ENCODE assay signal across 1 cellular context in the genomic region with DNA sequence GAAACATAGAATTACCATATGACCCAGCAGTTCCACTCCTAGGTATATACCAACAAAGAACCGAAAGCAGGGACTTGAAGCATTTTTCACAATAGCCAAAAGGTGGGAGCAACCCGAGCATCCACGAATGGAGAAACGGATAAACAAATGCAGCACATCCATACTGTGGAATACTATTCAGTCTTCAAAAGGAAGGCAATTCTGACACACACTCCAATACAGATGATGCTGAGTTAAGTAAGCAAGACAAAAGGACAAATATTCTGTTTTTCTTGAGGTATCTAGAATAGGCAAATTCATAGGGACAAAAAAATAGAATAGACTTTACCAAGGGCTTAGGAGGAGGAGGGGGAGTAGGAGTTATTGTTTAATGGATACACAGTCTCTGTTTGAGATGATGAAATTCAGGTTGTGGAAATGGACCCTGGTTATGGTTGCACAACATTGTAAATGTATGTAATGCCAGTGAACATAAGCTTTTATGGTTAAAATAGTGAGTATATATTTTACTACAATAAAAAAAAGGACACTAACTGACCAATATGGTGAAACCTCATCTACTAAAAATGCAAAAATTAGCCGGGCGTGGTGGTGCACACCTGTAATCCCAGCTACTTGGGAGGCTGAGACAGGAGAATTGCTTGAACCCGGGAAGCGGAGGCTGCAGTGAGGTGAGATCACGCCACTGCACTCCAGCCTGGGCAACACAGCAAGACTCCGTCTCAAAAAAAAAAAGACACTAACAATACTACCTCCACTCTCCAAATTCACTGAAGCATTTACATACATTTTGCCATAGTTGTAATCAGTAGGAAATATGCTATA.
TF ChIP-seq lines count a peak whose summit lies in the region.

No MANE protein-coding gene starts in this region.

TF ChIP-seq in HepG2, 621 proteins besides CTCF, POLR2A, EP300 and RAD21 (continued from another document):
- TF ChIP-seq, protein P1, sequence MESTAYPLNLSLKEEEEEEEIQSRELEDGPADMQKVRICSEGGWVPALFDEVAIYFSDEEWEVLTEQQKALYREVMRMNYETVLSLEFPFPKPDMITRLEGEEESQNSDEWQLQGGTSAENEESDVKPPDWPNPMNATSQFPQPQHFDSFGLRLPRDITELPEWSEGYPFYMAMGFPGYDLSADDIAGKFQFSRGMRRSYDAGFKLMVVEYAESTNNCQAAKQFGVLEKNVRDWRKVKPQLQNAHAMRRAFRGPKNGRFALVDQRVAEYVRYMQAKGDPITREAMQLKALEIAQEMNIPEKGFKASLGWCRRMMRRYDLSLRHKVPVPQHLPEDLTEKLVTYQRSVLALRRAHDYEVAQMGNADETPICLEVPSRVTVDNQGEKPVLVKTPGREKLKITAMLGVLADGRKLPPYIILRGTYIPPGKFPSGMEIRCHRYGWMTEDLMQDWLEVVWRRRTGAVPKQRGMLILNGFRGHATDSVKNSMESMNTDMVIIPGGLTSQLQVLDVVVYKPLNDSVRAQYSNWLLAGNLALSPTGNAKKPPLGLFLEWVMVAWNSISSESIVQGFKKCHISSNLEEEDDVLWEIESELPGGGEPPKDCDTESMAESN (CRISPR knock-in tag; conservative IDR thresholded peaks at IDR 0.05), result 0 out of 2 replicates have a peak, but pooled peaks have one; percentile 49
- TF ChIP-seq, protein P2, sequence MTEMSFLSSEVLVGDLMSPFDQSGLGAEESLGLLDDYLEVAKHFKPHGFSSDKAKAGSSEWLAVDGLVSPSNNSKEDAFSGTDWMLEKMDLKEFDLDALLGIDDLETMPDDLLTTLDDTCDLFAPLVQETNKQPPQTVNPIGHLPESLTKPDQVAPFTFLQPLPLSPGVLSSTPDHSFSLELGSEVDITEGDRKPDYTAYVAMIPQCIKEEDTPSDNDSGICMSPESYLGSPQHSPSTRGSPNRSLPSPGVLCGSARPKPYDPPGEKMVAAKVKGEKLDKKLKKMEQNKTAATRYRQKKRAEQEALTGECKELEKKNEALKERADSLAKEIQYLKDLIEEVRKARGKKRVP (CRISPR knock-in tag; IDR thresholded peaks at IDR 0.05), result peak in 1 of 2 experiments; percentile 85; a peak in 2 of 4 replicates
- TF ChIP-seq NFATC3 (CRISPR knock-in tag; IDR thresholded peaks at IDR 0.05), result no peak
- TF ChIP-seq ZNF746 (CRISPR knock-in tag; IDR thresholded peaks at IDR 0.05), result no peak
- no peak for TF ChIP-seq ZFP37 (CRISPR knock-in tag; IDR thresholded peaks at IDR 0.05; ENCODE audit: borderline replicate concordance)
- no peak for TF ChIP-seq ZNF83 (CRISPR knock-in tag; IDR thresholded peaks at IDR 0.05; ENCODE audit: borderline replicate concordance)
- TF ChIP-seq, protein P3, sequence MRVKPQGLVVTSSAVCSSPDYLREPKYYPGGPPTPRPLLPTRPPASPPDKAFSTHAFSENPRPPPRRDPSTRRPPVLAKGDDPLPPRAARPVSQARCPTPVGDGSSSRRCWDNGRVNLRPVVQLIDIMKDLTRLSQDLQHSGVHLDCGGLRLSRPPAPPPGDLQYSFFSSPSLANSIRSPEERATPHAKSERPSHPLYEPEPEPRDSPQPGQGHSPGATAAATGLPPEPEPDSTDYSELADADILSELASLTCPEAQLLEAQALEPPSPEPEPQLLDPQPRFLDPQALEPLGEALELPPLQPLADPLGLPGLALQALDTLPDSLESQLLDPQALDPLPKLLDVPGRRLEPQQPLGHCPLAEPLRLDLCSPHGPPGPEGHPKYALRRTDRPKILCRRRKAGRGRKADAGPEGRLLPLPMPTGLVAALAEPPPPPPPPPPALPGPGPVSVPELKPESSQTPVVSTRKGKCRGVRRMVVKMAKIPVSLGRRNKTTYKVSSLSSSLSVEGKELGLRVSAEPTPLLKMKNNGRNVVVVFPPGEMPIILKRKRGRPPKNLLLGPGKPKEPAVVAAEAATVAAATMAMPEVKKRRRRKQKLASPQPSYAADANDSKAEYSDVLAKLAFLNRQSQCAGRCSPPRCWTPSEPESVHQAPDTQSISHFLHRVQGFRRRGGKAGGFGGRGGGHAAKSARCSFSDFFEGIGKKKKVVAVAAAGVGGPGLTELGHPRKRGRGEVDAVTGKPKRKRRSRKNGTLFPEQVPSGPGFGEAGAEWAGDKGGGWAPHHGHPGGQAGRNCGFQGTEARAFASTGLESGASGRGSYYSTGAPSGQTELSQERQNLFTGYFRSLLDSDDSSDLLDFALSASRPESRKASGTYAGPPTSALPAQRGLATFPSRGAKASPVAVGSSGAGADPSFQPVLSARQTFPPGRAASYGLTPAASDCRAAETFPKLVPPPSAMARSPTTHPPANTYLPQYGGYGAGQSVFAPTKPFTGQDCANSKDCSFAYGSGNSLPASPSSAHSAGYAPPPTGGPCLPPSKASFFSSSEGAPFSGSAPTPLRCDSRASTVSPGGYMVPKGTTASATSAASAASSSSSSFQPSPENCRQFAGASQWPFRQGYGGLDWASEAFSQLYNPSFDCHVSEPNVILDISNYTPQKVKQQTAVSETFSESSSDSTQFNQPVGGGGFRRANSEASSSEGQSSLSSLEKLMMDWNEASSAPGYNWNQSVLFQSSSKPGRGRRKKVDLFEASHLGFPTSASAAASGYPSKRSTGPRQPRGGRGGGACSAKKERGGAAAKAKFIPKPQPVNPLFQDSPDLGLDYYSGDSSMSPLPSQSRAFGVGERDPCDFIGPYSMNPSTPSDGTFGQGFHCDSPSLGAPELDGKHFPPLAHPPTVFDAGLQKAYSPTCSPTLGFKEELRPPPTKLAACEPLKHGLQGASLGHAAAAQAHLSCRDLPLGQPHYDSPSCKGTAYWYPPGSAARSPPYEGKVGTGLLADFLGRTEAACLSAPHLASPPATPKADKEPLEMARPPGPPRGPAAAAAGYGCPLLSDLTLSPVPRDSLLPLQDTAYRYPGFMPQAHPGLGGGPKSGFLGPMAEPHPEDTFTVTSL (CRISPR knock-in tag; IDR thresholded peaks at IDR 0.05; ENCODE audit: borderline replicate concordance), result peak; percentile 57; the same call in 1 of the 2 replicates
- no peak for TF ChIP-seq DR1 (CRISPR knock-in tag; IDR thresholded peaks at IDR 0.05)
- no peak for TF ChIP-seq CC2D1A (CRISPR knock-in tag; IDR thresholded peaks at IDR 0.05)
- TF ChIP-seq, protein P4, sequence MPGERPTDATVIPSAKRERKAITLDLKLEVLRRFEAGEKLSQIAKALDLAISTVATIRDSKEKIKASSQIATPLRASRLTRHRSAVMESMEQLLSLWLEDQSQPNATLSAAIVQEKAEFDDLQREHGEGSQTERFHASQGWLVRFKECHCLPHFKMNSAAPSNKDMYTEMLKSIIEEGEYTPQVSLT (CRISPR knock-in tag; IDR thresholded peaks at IDR 0.05; ENCODE audit: borderline replicate concordance, low read depth), result no peak
- TF ChIP-seq GFI1 (CRISPR knock-in tag; IDR thresholded peaks at IDR 0.05; ENCODE audit: borderline replicate concordance), result no peak
- TF ChIP-seq KMT2A (CRISPR knock-in tag; IDR thresholded peaks at IDR 0.05), result no peak
- peak in 1 of 2 experiments; percentile 48; a peak in 1 of 4 replicates for TF ChIP-seq KLF16 (CRISPR knock-in tag; IDR thresholded peaks at IDR 0.05)
- TF ChIP-seq, protein P5, sequence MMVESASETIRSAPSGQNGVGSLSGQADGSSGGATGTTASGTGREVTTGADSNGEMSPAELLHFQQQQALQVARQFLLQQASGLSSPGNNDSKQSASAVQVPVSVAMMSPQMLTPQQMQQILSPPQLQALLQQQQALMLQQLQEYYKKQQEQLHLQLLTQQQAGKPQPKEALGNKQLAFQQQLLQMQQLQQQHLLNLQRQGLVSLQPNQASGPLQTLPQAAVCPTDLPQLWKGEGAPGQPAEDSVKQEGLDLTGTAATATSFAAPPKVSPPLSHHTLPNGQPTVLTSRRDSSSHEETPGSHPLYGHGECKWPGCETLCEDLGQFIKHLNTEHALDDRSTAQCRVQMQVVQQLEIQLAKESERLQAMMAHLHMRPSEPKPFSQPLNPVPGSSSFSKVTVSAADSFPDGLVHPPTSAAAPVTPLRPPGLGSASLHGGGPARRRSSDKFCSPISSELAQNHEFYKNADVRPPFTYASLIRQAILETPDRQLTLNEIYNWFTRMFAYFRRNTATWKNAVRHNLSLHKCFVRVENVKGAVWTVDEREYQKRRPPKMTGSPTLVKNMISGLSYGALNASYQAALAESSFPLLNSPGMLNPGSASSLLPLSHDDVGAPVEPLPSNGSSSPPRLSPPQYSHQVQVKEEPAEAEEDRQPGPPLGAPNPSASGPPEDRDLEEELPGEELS (CRISPR knock-in tag; IDR thresholded peaks at IDR 0.05), result 0 out of 2 replicates have a peak, but pooled peaks have one; percentile 62
- no peak for TF ChIP-seq SMAD1 (CRISPR knock-in tag; IDR thresholded peaks at IDR 0.05; ENCODE audit: borderline replicate concordance, low read depth)
- TF ChIP-seq KDM2A (CRISPR knock-in tag; IDR thresholded peaks at IDR 0.05; ENCODE audit: borderline replicate concordance, low read depth), result no peak
- TF ChIP-seq ZNF780A (CRISPR knock-in tag; IDR thresholded peaks at IDR 0.05), result no peak
- TF ChIP-seq NPAS2 (CRISPR knock-in tag; IDR thresholded peaks at IDR 0.05; ENCODE audit: borderline replicate concordance), result no peak
- TF ChIP-seq TAF15 (IDR thresholded peaks at IDR 0.05; ENCODE audit: low read depth, low read length, poor library complexity, severe bottlenecking), result no peak
- TF ChIP-seq ZNF577 (CRISPR knock-in tag; IDR thresholded peaks at IDR 0.05; ENCODE audit: borderline replicate concordance, low read depth), result no peak
- TF ChIP-seq BRD4 (CRISPR knock-in tag; IDR thresholded peaks at IDR 0.05), result no peak
- no peak for TF ChIP-seq SUZ12 (IDR thresholded peaks at IDR 0.05; ENCODE audit: low read depth, low read length)
TF ChIP-seq in HepG2: peak in this region for 59.
